Comparison of ENCODE assay signal across 20 cellular contexts in the genomic region with DNA sequence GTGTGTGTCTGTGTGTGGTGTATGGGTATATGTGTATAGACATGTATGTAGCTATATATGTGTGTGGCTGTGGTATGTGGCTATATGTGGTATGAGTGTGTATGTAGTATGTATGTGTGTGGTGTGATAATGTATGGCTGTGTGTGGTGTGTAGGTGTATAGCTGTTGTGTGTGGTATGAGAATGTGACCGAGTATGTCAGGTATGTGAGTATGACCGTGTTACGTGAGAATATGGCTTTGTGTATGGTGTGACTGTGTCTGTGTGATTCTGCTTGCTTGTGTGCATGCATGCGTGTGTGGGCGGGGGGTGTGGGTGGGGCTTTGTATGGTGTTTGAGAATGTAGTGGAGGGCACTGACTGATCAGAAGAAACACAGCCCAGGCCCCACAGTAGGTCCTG.
"Had no signal": no experiment of that assay in that cellular context is flagged by ENCODE, and none has a peak within 500 bp of the region (broad histone marks: within the 10 kb centered on the region; RNA-seq: fewer than 3 reads in every experiment).

No MANE protein-coding gene starts in this region.

- H3K27ac Mint-ChIP-seq: activated naive CD8-positive, alpha-beta T cell treated with anti-CD3 and anti-CD28 coated beads, Interleukin-2, amount 10 ng/mL, durations not matched to agents 7 days and 5 days; endodermal cell; neural progenitor cell had no signal

- DNase-seq: activated CD4-positive, alpha-beta T cell treated with anti-CD3 and anti-CD28 coated beads for 48 hours; activated naive CD4-positive, alpha-beta T cell treated with Interleukin-2 at 50 U/mL for 16 hours; activated naive CD8-positive, alpha-beta T cell treated with anti-CD3 and anti-CD28 coated beads, Interleukin-2, amount 10 ng/mL, durations not matched to agents 7 days and 5 days; activated T-cell treated with anti-CD3 and anti-CD28 coated beads, Interleukin-2, amount 50 U/mL, for 1 hour; amniotic stem cell; cortex of kidney; endodermal cell; heart left ventricle; islet precursor cell; lower lobe of right lung; mesendoderm; mucosa of descending colon; naive B cell; posterior cingulate gyrus; SK-N-SH; spleen; stimulated activated CD4-positive, alpha-beta T cell treated with anti-CD3 and anti-CD28 coated beads, Interleukin-4, amount 100 ng/mL, for 4 hours; stimulated activated naive CD8-positive, alpha-beta T cell treated with anti-CD3 and anti-CD28 coated beads, Interleukin-15, Interleukin-2, amounts not matched to agents 100 U/mL and 50 U/mL, for 24 hours; upper lobe of right lung had no signal

- H3K27ac ChIP-seq: heart left ventricle, lower lobe of right lung, neural progenitor cell, spleen, upper lobe of right lung had no signal

- H2AFZ ChIP-seq: neural progenitor cell had no signal

- H3K4me3 Mint-ChIP-seq: activated naive CD8-positive, alpha-beta T cell treated with anti-CD3 and anti-CD28 coated beads, Interleukin-2, amount 10 ng/mL, durations not matched to agents 7 days and 5 days; endodermal cell; neural progenitor cell had no signal

- H3K9me3 ChIP-seq: lower lobe of right lung, mucosa of descending colon, SK-N-SH, upper lobe of right lung had no signal

- H3K27me3 Mint-ChIP-seq: activated naive CD8-positive, alpha-beta T cell treated with anti-CD3 and anti-CD28 coated beads, Interleukin-2, amount 10 ng/mL, durations not matched to agents 7 days and 5 days; naive B cell had no signal

- H3K4me2 ChIP-seq: neural progenitor cell, SK-N-SH had no signal

- H3K4me3 ChIP-seq: heart left ventricle, lower lobe of right lung, mucosa of descending colon, neural progenitor cell, spleen, upper lobe of right lung had no signal

- ATAC-seq: heart left ventricle; lower lobe of right lung; mucosa of descending colon; stimulated activated naive CD8-positive, alpha-beta T cell treated with anti-CD3 and anti-CD28 coated beads, Interleukin-15, Interleukin-2, amounts not matched to agents 100 U/mL and 50 U/mL, for 24 hours; upper lobe of right lung had no signal

- H3K27me3 ChIP-seq: heart left ventricle, neural progenitor cell, spleen, upper lobe of right lung had no signal

- H3K9ac ChIP-seq: neural progenitor cell, SK-N-SH had no signal
